In genomic region chr9:114156658-114157421, GRCh38 we compare ENCODE assay signal across 8 cellular contexts. TPM values are rescaled to one million over a fixed set of nuclear protein-coding genes. Genes with fewer than 3 reads are reported as not detected.
DNase-seq lines count a peak whose midpoint lies in the region; ATAC-seq and TF ChIP-seq lines count a peak whose summit lies in the region.

No MANE protein-coding gene starts in this region.

- peaks cover 21% of the 10 kb centered on the region for H3K4me1 ChIP-seq in effector memory CD4-positive, alpha-beta T cell (ENCODE audit: control insufficient read depth, insufficient read depth, low read length, poor library complexity, severe bottlenecking)

- intact Hi-C loops in activated B cell treated with CpG ODN at 0.5 μM for 24 hours (cut with micrococcal nuclease), result no loop called here

- H3K4me3 Mint-ChIP-seq in activated B cell treated with CpG ODN at 0.5 μM for 24 hours, result peak overlapping the region; percentile 81

- ATAC-seq in activated B cell treated with CpG ODN at 0.5 μM for 24 hours (ENCODE audit: low read depth) (no peak), HG03469 (IDR thresholded peaks at IDR 0.05; ENCODE audit: unreplicated experiment) (no peak)
- peak; percentile 29 for ATAC-seq in stimulated activated naive CD8-positive, alpha-beta T cell treated with anti-CD3 and anti-CD28 coated beads, Interleukin-15, Interleukin-2, amounts not matched to agents 100 U/mL and 50 U/mL, for 24 hours

- H3K4me1 Mint-ChIP-seq in activated B cell treated with CpG ODN at 0.5 μM for 24 hours, result peaks cover 21% of the 10 kb centered on the region

- no peaks in the 10 kb centered on the region for H3K36me3 Mint-ChIP-seq in activated B cell treated with CpG ODN at 0.5 μM for 24 hours (ENCODE audit: low read depth)

- H3K36me3 ChIP-seq in effector memory CD4-positive, alpha-beta T cell (ENCODE audit: control insufficient read depth, insufficient read depth, low read length), result no peaks in the 10 kb centered on the region

- POLR2A ChIA-PET in HEK293T (lab: Yijun Ruan, JAX) (no interaction called here), activated B cell treated with CpG ODN at 0.5 μM for 24 hours (lab: Charles Lee) (no interaction called here)

- no peak for TF ChIP-seq CTCF in activated B cell treated with CpG ODN at 0.5 μM for 24 hours (IDR thresholded peaks at IDR 0.05)

- no peak overlapping the region for H3K27ac Mint-ChIP-seq in activated B cell treated with CpG ODN at 0.5 μM for 24 hours

- peak; percentile 33 for DNase-seq in HEK293T (ENCODE audit: extremely low spot score)
- DNase-seq in activated B cell treated with CpG ODN at 0.5 μM for 24 hours, result no peak
- DNase-seq in effector memory CD4-positive, alpha-beta T cell, result no peak
- DNase-seq in lung microvascular endothelial cell (ENCODE audit: low read depth in 2 of 2), result peak; percentile 19 to 64
- DNase-seq in stimulated activated naive CD8-positive, alpha-beta T cell treated with anti-CD3 and anti-CD28 coated beads, Interleukin-15, Interleukin-2, amounts not matched to agents 100 U/mL and 50 U/mL, for 24 hours, result peak; percentile 33
- no peak for DNase-seq in NOMO-1 treated with dmso at 0.1 percent for 144 hours (lab: John Stamatoyannopoulos, UW; ENCODE audit: unreplicated experiment)
- DNase-seq in NCI-H146 treated with DMSO at 0.1 percent for 48 hours (lab: John Stamatoyannopoulos, UW; ENCODE audit: unreplicated experiment), result no peak

- CTCF ChIA-PET in HEK293T (lab: Yijun Ruan, JAX), result interaction anchor here (0.6 kb wide), 1 partner anchor 49 kb away, joined by 3 read pairs; no protein-coding TSS in a partner anchor
- CTCF ChIA-PET in activated B cell treated with CpG ODN at 0.5 μM for 24 hours (lab: Charles Lee), result interaction anchor here (0.5 kb wide), 1 partner anchor 1437 kb away, joined by 3 read pairs; no protein-coding TSS in a partner anchor

- H3K9me3 Mint-ChIP-seq in activated B cell treated with CpG ODN at 0.5 μM for 24 hours, result no peaks in the 10 kb centered on the region

- H3K27me3 ChIP-seq in effector memory CD4-positive, alpha-beta T cell (replicated peaks; ENCODE audit: control insufficient read depth, insufficient read depth, low read length, poor library complexity, severe bottlenecking), result peaks cover 23% of the 10 kb centered on the region

- no peak overlapping the region for H3K27ac ChIP-seq in effector memory CD4-positive, alpha-beta T cell (ENCODE audit: insufficient read depth, low read length, poor library complexity, severe bottlenecking)

- peak overlapping the region; percentile 57 for H3K4me3 ChIP-seq in effector memory CD4-positive, alpha-beta T cell (ENCODE audit: insufficient read depth, low read depth, low read length, poor library complexity, severe bottlenecking)

- no peaks in the 10 kb centered on the region for H3K9me3 ChIP-seq in effector memory CD4-positive, alpha-beta T cell (ENCODE audit: control insufficient read depth, low read length)

- peaks cover 40% of the 10 kb centered on the region for H3K27me3 Mint-ChIP-seq in activated B cell treated with CpG ODN at 0.5 μM for 24 hours

TF ChIP-seq in HEK293T, 16 proteins besides CTCF, POLR2A, EP300 and RAD21:
- TF ChIP-seq FOXA1 (IDR thresholded peaks at IDR 0.05) (no peak), TARDBP (IDR thresholded peaks at IDR 0.05) (no peak), SUZ12 (IDR thresholded peaks at IDR 0.05) (no peak), BHLHE40 (IDR thresholded peaks at IDR 0.05; ENCODE audit: borderline replicate concordance) (no peak), LEF1 (IDR thresholded peaks at IDR 0.05; ENCODE audit: borderline replicate concordance) (no peak), ELF4 (IDR thresholded peaks at IDR 0.05) (no peak), HDGF (IDR thresholded peaks at IDR 0.05; ENCODE audit: borderline replicate concordance) (no peak), ARNT (IDR thresholded peaks at IDR 0.05) (no peak), L3MBTL2 (conservative IDR thresholded peaks at IDR 0.05) (no peak), FOXK2 (IDR thresholded peaks at IDR 0.05) (no peak), FOXM1 (IDR thresholded peaks at IDR 0.05; ENCODE audit: borderline replicate concordance) (no peak), SP1 (IDR thresholded peaks at IDR 0.05) (no peak), NFRKB (IDR thresholded peaks at IDR 0.05) (no peak), ZNF384 (IDR thresholded peaks at IDR 0.05) (no peak), CTBP1 (IDR thresholded peaks at IDR 0.05; ENCODE audit: borderline replicate concordance) (no peak)
- TF ChIP-seq, protein P1, sequence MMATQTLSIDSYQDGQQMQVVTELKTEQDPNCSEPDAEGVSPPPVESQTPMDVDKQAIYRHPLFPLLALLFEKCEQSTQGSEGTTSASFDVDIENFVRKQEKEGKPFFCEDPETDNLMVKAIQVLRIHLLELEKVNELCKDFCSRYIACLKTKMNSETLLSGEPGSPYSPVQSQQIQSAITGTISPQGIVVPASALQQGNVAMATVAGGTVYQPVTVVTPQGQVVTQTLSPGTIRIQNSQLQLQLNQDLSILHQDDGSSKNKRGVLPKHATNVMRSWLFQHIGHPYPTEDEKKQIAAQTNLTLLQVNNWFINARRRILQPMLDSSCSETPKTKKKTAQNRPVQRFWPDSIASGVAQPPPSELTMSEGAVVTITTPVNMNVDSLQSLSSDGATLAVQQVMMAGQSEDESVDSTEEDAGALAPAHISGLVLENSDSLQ (IDR thresholded peaks at IDR 0.05), result no peak

RNA-seq across cellular contexts. Expression of gene COL27A1, which starts 1.5 kb away (rescaled TPM):
- total RNA-seq in activated B cell treated with CpG ODN at 0.5 μM for 24 hours, result 0.33 and 0.44 TPM in 2 replicates
- total RNA-seq in lung microvascular endothelial cell, result 0.40 and 1.1 TPM in 2 replicates

RNA-seq across cellular contexts. Expression of gene KIF12, which starts 57.7 kb away (rescaled TPM):
- total RNA-seq in activated B cell treated with CpG ODN at 0.5 μM for 24 hours, result not detected in 2 replicates
- total RNA-seq in lung microvascular endothelial cell, result not detected in 2 replicates

Comparison
In these comparisons a context has a peak if more than half of its experiments do, and no peak if none do; other contexts are left out.
1. DNase-seq: peak in HEK293T (single experiment), lung microvascular endothelial cell (2 of 2) and stimulated activated naive CD8-positive, alpha-beta T cell treated with anti-CD3 and anti-CD28 coated beads, Interleukin-15, Interleukin-2, amounts not matched to agents 100 U/mL and 50 U/mL, for 24 hours (single experiment); none in activated B cell treated with CpG ODN at 0.5 μM for 24 hours (single experiment), effector memory CD4-positive, alpha-beta T cell (0 of 3), NOMO-1 treated with dmso at 0.1 percent for 144 hours (single experiment) and NCI-H146 treated with DMSO at 0.1 percent for 48 hours (single experiment).